ENCODE assay signal across 9 cellular contexts in the genomic region with DNA sequence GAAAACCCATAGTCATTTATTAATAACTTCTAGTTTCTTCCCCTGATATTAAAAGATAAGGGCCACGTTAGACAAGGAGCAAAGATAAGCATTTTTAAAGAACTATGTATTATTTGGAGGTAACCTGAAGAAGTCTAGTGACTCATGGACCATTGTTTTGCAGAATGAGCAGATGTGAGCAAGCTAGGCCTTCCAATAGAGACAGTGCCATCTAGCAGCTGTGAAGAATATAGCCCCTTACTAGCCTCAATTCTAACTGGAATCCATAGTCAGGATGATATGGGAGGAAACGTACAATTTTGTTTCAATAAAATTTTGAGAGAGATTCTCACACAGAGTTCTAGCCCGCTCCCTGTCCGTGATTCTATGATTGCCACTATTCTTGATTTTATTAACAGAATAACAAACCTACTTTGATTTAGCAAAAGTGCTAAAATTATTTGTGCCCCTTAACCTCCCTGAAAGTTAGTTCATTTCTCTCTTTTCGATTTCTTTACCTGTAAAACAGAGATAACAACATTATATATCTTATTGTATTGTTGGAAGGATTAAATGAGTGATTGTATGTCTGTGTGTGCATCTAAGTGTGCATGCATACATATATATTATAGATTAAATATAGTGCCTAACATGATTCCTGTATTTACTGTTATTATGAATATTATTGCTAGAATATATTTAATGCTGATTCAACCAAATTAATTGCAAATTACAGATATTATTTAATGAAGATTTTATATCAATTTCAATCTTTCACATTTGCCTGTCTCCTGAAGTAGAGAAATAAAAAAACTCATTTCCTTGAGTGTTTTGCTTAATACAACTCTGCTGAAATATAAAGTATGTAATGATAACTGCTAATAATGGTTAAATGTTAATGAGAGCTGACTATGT. TPM values are rescaled to one million over a fixed set of nuclear protein-coding genes. Genes with fewer than 3 reads are reported as not detected.
DNase-seq lines count a peak whose midpoint lies in the region; ATAC-seq and TF ChIP-seq lines count a peak whose summit lies in the region.
"Had no signal": no experiment of that assay in that cellular context is flagged by ENCODE, and none has a peak within 500 bp of the region (broad histone marks: within the 10 kb centered on the region; RNA-seq: fewer than 3 reads in every experiment).

No MANE protein-coding gene starts in this region.

- H3K27ac ChIP-seq in PC-3 (ENCODE audit: low read length) (no peak overlapping the region), epithelial cell of prostate (no peak overlapping the region)

- ATAC-seq in GM19438 (IDR thresholded peaks at IDR 0.05; ENCODE audit: low read depth, unreplicated experiment) (peak; percentile 85), HG03565 (IDR thresholded peaks at IDR 0.05; ENCODE audit: unreplicated experiment) (peak; percentile 86), PC-3 (peak; percentile 100), GM18873 (IDR thresholded peaks at IDR 0.05; ENCODE audit: low FRiP score, unreplicated experiment) (no peak)

- no peaks in the 10 kb centered on the region for H3K79me2 ChIP-seq in PC-3 (ENCODE audit: low read length)

- H4K20me1 ChIP-seq in PC-3 (ENCODE audit: low read length) = no peaks in the 10 kb centered on the region

- no peaks in the 10 kb centered on the region for H3K9me3 ChIP-seq in PC-3 (ENCODE audit: low read length)

- no peaks in the 10 kb centered on the region; the same call in 1 of the 2 replicates for H3K36me3 ChIP-seq in PC-3 (ENCODE audit: low read depth, low read length)

- POLR2A ChIA-PET in PC-3 (lab: Charles Lee; ENCODE audit: unreplicated experiment) = no interaction called here

- H3K9me2 ChIP-seq in PC-3 (replicated peaks; ENCODE audit: low read length) = no peaks in the 10 kb centered on the region

- no peaks in the 10 kb centered on the region for H3K27me3 ChIP-seq in PC-3 (ENCODE audit: low read length)

- intact Hi-C loops in PC-3 (cut with micrococcal nuclease) = loop anchor here (1.0 to 2.0 kb wide), 2 partner anchors 36 to 146 kb away; no protein-coding TSS in a partner anchor

- 0 out of 2 replicates have a peak overlapping the region, but pooled peaks have one; percentile 13 for H3K4me2 ChIP-seq in PC-3 (ENCODE audit: low read length)

- peak; percentile 82 for TF ChIP-seq CTCF in PC-3 (conservative IDR thresholded peaks at IDR 0.05; ENCODE audit: low read depth, low read length)

- no TSS peak for BruUV-seq in PC-3 (replicated peaks; lab: Mats Ljungman, UMichigan)

- 0 out of 2 replicates have a peak overlapping the region, but pooled peaks have one; percentile 24 for H2AFZ ChIP-seq in PC-3 (ENCODE audit: low read length)

- no peak overlapping the region for H3K4me3 ChIP-seq in PC-3 (ENCODE audit: low read length)

- peaks cover 21% of the 10 kb centered on the region for H3K4me1 ChIP-seq in PC-3 (ENCODE audit: insufficient read depth, low read length)

- H3F3A ChIP-seq in PC-3 (ENCODE audit: low read length, unreplicated experiment) = no peaks in the 10 kb centered on the region

- CTCF ChIA-PET in PC-3 (lab: Charles Lee) = interaction anchor here (0.6 kb wide), 3 partner anchors 18 to 137 kb away, joined by 3 read pairs; no protein-coding TSS in a partner anchor

- H3K9ac ChIP-seq in PC-3 (ENCODE audit: low read length) = no peak overlapping the region

- DNase-seq in DMS153 (lab: John Stamatoyannopoulos, UW) (peak; percentile 15), PC-3 (peak; percentile 71), epithelial cell of prostate (ENCODE audit: low read depth, low spot score) (peak; percentile 27), non-pigmented ciliary epithelial cell (ENCODE audit: low read depth) (peak; percentile 51), HuH-7.5 (ENCODE audit: low spot score) (no peak)

RNA-seq across cellular contexts. Expression of gene FAM237B, which starts 22.7 kb away (rescaled TPM):
- not detected in 2 replicates for total RNA-seq in PC-3 (2014; rRNA removed)
- total RNA-seq: activated CD8-positive, alpha-beta memory T cell treated with anti-CD3 and anti-CD28 coated beads for 36 hours had no signal

RNA-seq across cellular contexts. Expression of gene GTPBP10, which starts 48.1 kb away (rescaled TPM):
- 13.0 and 23.5 TPM in 2 replicates for total RNA-seq in PC-3 (2014; rRNA removed)

RNA-seq across cellular contexts. Expression of gene CFAP69, which starts 53.4 kb away (rescaled TPM):
- total RNA-seq in PC-3 (2014; rRNA removed) = 3.1 and 6.6 TPM in 2 replicates
